Comparison of ENCODE assay signal across 8 cellular contexts in the genomic region with DNA sequence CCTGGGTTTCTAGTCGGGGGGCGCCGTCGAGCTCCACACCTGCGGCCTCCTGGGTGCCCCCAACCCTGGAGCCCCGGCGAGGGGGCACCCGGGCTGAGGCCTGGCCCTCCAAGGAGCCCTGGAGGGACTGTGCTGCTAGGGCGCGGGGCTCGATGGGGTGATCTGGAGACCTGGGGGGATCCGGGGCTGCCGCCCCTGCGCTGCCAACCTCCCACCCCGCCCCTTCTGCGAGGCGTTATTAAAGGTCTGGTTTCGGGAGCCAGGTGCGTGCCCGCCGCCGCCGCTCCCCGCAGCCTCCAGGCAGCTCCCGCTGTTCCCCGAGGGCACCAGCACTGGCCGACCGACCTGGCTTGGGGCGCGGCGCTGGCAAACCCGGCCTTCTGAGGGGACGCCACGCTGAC. TPM values are rescaled to one million over a fixed set of nuclear protein-coding genes. Genes with fewer than 3 reads are reported as not detected.
DNase-seq lines count a peak whose midpoint lies in the region; ATAC-seq and TF ChIP-seq lines count a peak whose summit lies in the region.

No MANE protein-coding gene starts in this region.

- peaks cover 17 to 24% of the 10 kb centered on the region in 2 donors for H3K36me3 ChIP-seq in stomach smooth muscle (ENCODE audit: control insufficient read depth in 2 of 2, insufficient read depth in 2 of 2, low read length in 2 of 2)

- H3K9me3 Mint-ChIP-seq in activated B cell treated with CpG ODN at 0.5 μM for 24 hours (no peaks in the 10 kb centered on the region), immature natural killer cell (no peaks in the 10 kb centered on the region)

- H3K4me3 Mint-ChIP-seq in activated B cell treated with CpG ODN at 0.5 μM for 24 hours (peak overlapping the region; percentile 88), immature natural killer cell (peak overlapping the region; percentile 29 to 85 (median 52))

- intact Hi-C loops in activated B cell treated with CpG ODN at 0.5 μM for 24 hours (cut with micrococcal nuclease) = loop anchor here (1.0 to 5.0 kb wide), 4 partner anchors 136 to 471 kb away; partner anchors contain the start of genes PCBP3, SLC19A1 and SUMO3

- TF ChIP-seq CTCF in activated B cell treated with CpG ODN at 0.5 μM for 24 hours (IDR thresholded peaks at IDR 0.05) = no peak

- H3K27ac ChIP-seq in stomach smooth muscle (ENCODE audit: low read length) = no peak overlapping the region

- no peak overlapping the region for H3K27ac Mint-ChIP-seq in activated B cell treated with CpG ODN at 0.5 μM for 24 hours
- H3K27ac Mint-ChIP-seq in immature natural killer cell = peak overlapping the region in 4 of 6 donors; percentile 16 to 70 (median 43)

- H3K9me3 ChIP-seq in stomach smooth muscle (ENCODE audit: control insufficient read depth in 2 of 2, low read length in 2 of 2) = no peaks in the 10 kb centered on the region

- H3K36me3 Mint-ChIP-seq in activated B cell treated with CpG ODN at 0.5 μM for 24 hours (ENCODE audit: low read depth) (peaks cover 25% of the 10 kb centered on the region), immature natural killer cell (peaks cover 9 to 16% (median 11%) of the 10 kb centered on the region in 3 donors)

- H3K4me1 ChIP-seq in stomach smooth muscle (ENCODE audit: control insufficient read depth, insufficient read depth, low read length) = peaks cover 36% of the 10 kb centered on the region

- no peaks in the 10 kb centered on the region for H3K27me3 ChIP-seq in stomach smooth muscle (ENCODE audit: control insufficient read depth in 1 of 2, insufficient read depth in 2 of 2, low read length in 2 of 2)

- DNase-seq in NCI-H345 (lab: John Stamatoyannopoulos, UW) (peak; percentile 25), NCI-H345 treated with DMSO at 0.1 percent for 48 hours (lab: John Stamatoyannopoulos, UW; ENCODE audit: unreplicated experiment) (no peak), activated B cell treated with CpG ODN at 0.5 μM for 24 hours (no peak), immature natural killer cell (no peak), NAMALWA (ENCODE audit: low spot score) (no peak)

- H3K4me1 Mint-ChIP-seq in activated B cell treated with CpG ODN at 0.5 μM for 24 hours (peaks cover 23% of the 10 kb centered on the region), immature natural killer cell (peaks cover 20 to 29% of the 10 kb centered on the region in 2 donors)

- peak overlapping the region in 1 of 2 donors; percentile 59 for H3K9ac ChIP-seq in stomach smooth muscle (ENCODE audit: low read length in 2 of 2)

- ATAC-seq in activated B cell treated with CpG ODN at 0.5 μM for 24 hours (ENCODE audit: low read depth) = no peak
- ATAC-seq in GM18511 (IDR thresholded peaks at IDR 0.05; ENCODE audit: unreplicated experiment) = no peak
- ATAC-seq in GM18868 (IDR thresholded peaks at IDR 0.05; ENCODE audit: unreplicated experiment) = no peak

- POLR2A ChIA-PET in activated B cell treated with CpG ODN at 0.5 μM for 24 hours (lab: Charles Lee) = interaction anchor here (0.9 to 1.4 kb wide), 4 partner anchors 11 to 252 kb away, joined by 3 to 5 read pairs (median 4); no protein-coding TSS in a partner anchor

- H3K4me3 ChIP-seq in stomach smooth muscle (ENCODE audit: low read length in 2 of 2) = peak overlapping the region; percentile 46 to 78

- H3K27me3 Mint-ChIP-seq in activated B cell treated with CpG ODN at 0.5 μM for 24 hours = no peaks in the 10 kb centered on the region
- H3K27me3 Mint-ChIP-seq in immature natural killer cell (ENCODE audit: low read depth in 3 of 3) = peaks cover 3 to 18% (median 6%) of the 10 kb centered on the region in 3 donors

- CTCF ChIA-PET in activated B cell treated with CpG ODN at 0.5 μM for 24 hours (lab: Charles Lee) = no interaction called here

RNA-seq across cellular contexts. Expression of gene POFUT2, which starts 0.7 kb away (rescaled TPM):
- 19.3 and 21.4 TPM in 2 replicates for total RNA-seq in activated B cell treated with CpG ODN at 0.5 μM for 24 hours
- polyA plus RNA-seq in immature natural killer cell = 1 to 10 TPM; 1.1 to 5.2 (median 4.7) TPM
